2 cellular contexts compared by ENCODE assay signal in genomic region chr11:66365711-66366619, GRCh38.
A peak's percentile ranks its signal among the peaks of the same experiment; 100 is the strongest.
TF ChIP-seq lines count a peak whose summit lies in the region.

No MANE protein-coding gene starts in this region.

TF ChIP-seq in GM23338, 12 proteins besides CTCF, POLR2A, EP300 and RAD21:
- TF ChIP-seq POLR2AphosphoS5 (IDR thresholded peaks at IDR 0.05; ENCODE audit: low read depth) (peak; percentile 52), ZNF331 (CRISPR knock-in tag; IDR thresholded peaks at IDR 0.05; ENCODE audit: low read depth) (no peak)

TF ChIP-seq in HepG2, 621 proteins besides CTCF, POLR2A, EP300 and RAD21 (continues in another document):
- TF ChIP-seq TSC22D2 (CRISPR knock-in tag; IDR thresholded peaks at IDR 0.05; ENCODE audit: borderline replicate concordance) (no peak), KAT8 (CRISPR knock-in tag; IDR thresholded peaks at IDR 0.05) (no peak), ZNF326 (CRISPR knock-in tag; IDR thresholded peaks at IDR 0.05; ENCODE audit: borderline replicate concordance) (peak; percentile 63; the same call in 1 of the 2 replicates), RXRA (CRISPR knock-in tag; IDR thresholded peaks at IDR 0.05) (0 out of 2 replicates have a peak, but pooled peaks have one; percentile 23), ZBTB42 (CRISPR knock-in tag; IDR thresholded peaks at IDR 0.05) (no peak), NFE2L1 (CRISPR knock-in tag; IDR thresholded peaks at IDR 0.05; ENCODE audit: borderline replicate concordance) (no peak), EED (CRISPR knock-in tag; IDR thresholded peaks at IDR 0.05) (no peak), MBD4 (IDR thresholded peaks at IDR 0.05; ENCODE audit: borderline replicate concordance, low read length) (no peak), ZMYM4 (CRISPR knock-in tag; IDR thresholded peaks at IDR 0.05) (no peak), SAFB2 (CRISPR knock-in tag; IDR thresholded peaks at IDR 0.05; ENCODE audit: borderline replicate concordance, low read depth) (peak; percentile 51; the same call in 1 of the 2 replicates), MIER3 (CRISPR knock-in tag; IDR thresholded peaks at IDR 0.05; ENCODE audit: borderline replicate concordance) (no peak), ZNF253 (CRISPR knock-in tag; IDR thresholded peaks at IDR 0.05; ENCODE audit: borderline replicate concordance) (no peak), ELF3 (CRISPR knock-in tag; IDR thresholded peaks at IDR 0.05) (no peak), ZFP37 (CRISPR knock-in tag; IDR thresholded peaks at IDR 0.05; ENCODE audit: borderline replicate concordance) (no peak), ZNF883 (CRISPR knock-in tag; IDR thresholded peaks at IDR 0.05; ENCODE audit: not compliant biosample characterization) (peak; percentile 17), SUZ12 (IDR thresholded peaks at IDR 0.05; ENCODE audit: low read depth, low read length) (no peak), ZNF687 (CRISPR knock-in tag; IDR thresholded peaks at IDR 0.05) (peak; percentile 48), GPN1 (CRISPR knock-in tag; IDR thresholded peaks at IDR 0.05; ENCODE audit: borderline replicate concordance) (no peak), PHF20 (CRISPR knock-in tag; IDR thresholded peaks at IDR 0.05) (no peak), SP2 (CRISPR knock-in tag; IDR thresholded peaks at IDR 0.05) (no peak), ZNF570 (CRISPR knock-in tag; IDR thresholded peaks at IDR 0.05; ENCODE audit: borderline replicate concordance) (no peak), ZNF784 (CRISPR knock-in tag; IDR thresholded peaks at IDR 0.05; ENCODE audit: borderline replicate concordance) (0 out of 2 replicates have a peak, but pooled peaks have one; percentile 20), ZBTB44 (CRISPR knock-in tag; IDR thresholded peaks at IDR 0.05) (no peak), PHF5A (CRISPR knock-in tag; IDR thresholded peaks at IDR 0.05; ENCODE audit: low read depth, unreplicated experiment) (no peak), POLR2G (IDR thresholded peaks at IDR 0.05; ENCODE audit: low read depth, low read length) (peak; percentile 19; the same call in 1 of the 2 replicates), CBFB (CRISPR knock-in tag; IDR thresholded peaks at IDR 0.05) (no peak), MYC (CRISPR knock-in tag; IDR thresholded peaks at IDR 0.05; ENCODE audit: borderline replicate concordance) (no peak), ZNF143 (CRISPR knock-in tag; IDR thresholded peaks at IDR 0.05) (no peak), ZNF704 (CRISPR knock-in tag; IDR thresholded peaks at IDR 0.05; ENCODE audit: borderline replicate concordance) (no peak), POLR2AphosphoS5 (IDR thresholded peaks at IDR 0.05; ENCODE audit: low read depth, low read length) (peak; percentile 33), ZNF770 (CRISPR knock-in tag; IDR thresholded peaks at IDR 0.05) (no peak), FOSL1 (CRISPR knock-in tag; IDR thresholded peaks at IDR 0.05; ENCODE audit: borderline replicate concordance) (no peak), ZNF761 (CRISPR knock-in tag; conservative IDR thresholded peaks at IDR 0.05) (0 out of 2 replicates have a peak, but pooled peaks have one; percentile 50), NR2C2 (CRISPR knock-in tag; IDR thresholded peaks at IDR 0.05; ENCODE audit: borderline replicate concordance) (peak; percentile 31; the same call in 1 of the 2 replicates), CENPX (CRISPR knock-in tag; IDR thresholded peaks at IDR 0.05) (no peak), KDM2A (CRISPR knock-in tag; IDR thresholded peaks at IDR 0.05; ENCODE audit: borderline replicate concordance, low read depth) (no peak; the same call in none of the 2 replicates), ZNF83 (CRISPR knock-in tag; IDR thresholded peaks at IDR 0.05; ENCODE audit: borderline replicate concordance) (no peak), ZNF354B (CRISPR knock-in tag; IDR thresholded peaks at IDR 0.05) (no peak), ZBTB40 (IDR thresholded peaks at IDR 0.05) (no peak), ZBTB40 (CRISPR knock-in tag; IDR thresholded peaks at IDR 0.05) (no peak), ZC3H13 (CRISPR knock-in tag; IDR thresholded peaks at IDR 0.05) (peak; percentile 98), ZNF18 (CRISPR knock-in tag; IDR thresholded peaks at IDR 0.05; ENCODE audit: insufficient replicate concordance) (no peak), HMG20A (CRISPR knock-in tag; IDR thresholded peaks at IDR 0.05; ENCODE audit: borderline replicate concordance) (no peak), ZMYM3 (CRISPR knock-in tag; IDR thresholded peaks at IDR 0.05) (no peak), ZSCAN21 (CRISPR knock-in tag; IDR thresholded peaks at IDR 0.05; ENCODE audit: borderline replicate concordance) (no peak)
